10 cellular contexts compared by ENCODE assay signal in genomic region chrX:91434351-91435168, GRCh38. TPM values are rescaled to one million over a fixed set of nuclear protein-coding genes. Genes with fewer than 3 reads are reported as not detected.
A peak's percentile ranks its signal among the peaks of the same experiment; 100 is the strongest.
DNase-seq lines count a peak whose midpoint lies in the region; ATAC-seq and TF ChIP-seq lines count a peak whose summit lies in the region.
"Had no signal": no experiment of that assay in that cellular context is flagged by ENCODE, and none has a peak within 500 bp of the region (broad histone marks: within the 10 kb centered on the region; RNA-seq: fewer than 3 reads in every experiment).

Gene PABPC5, plus strand, starts transcription at chrX:91434839. Its CDS starts 739 bp downstream, at chrX:91435578.

- peak; percentile 24 for ATAC-seq in left colon
- ATAC-seq in GM18502 (IDR thresholded peaks at IDR 0.05; ENCODE audit: poor library complexity, unreplicated experiment) = no peak

- no peaks in the 10 kb centered on the region for H3K4me1 ChIP-seq in stomach smooth muscle (ENCODE audit: control insufficient read depth, insufficient read depth, low read length)

- H3K36me3 ChIP-seq in stomach smooth muscle (ENCODE audit: control insufficient read depth in 2 of 2, insufficient read depth in 2 of 2, low read length in 2 of 2) = no peaks in the 10 kb centered on the region

- H3K4me3 ChIP-seq in dorsolateral prefrontal cortex = peak within 1 kb of the TSS; percentile 31 to 73 (median 58)
- peak within 1 kb of the TSS; percentile 70 to 80 for H3K4me3 ChIP-seq in stomach smooth muscle (ENCODE audit: low read length in 2 of 2)

- TF ChIP-seq CTCF in dorsolateral prefrontal cortex (IDR thresholded peaks at IDR 0.05 in 54 of 56, conservative IDR thresholded peaks at IDR 0.05 in 2 of 56; ENCODE audit: low read depth in 1 of 56, partially characterized antibody in 56 of 56) (peak in 1 of 56 donors; percentile 9), GM20000 (IDR thresholded peaks at IDR 0.05; ENCODE audit: extremely low read depth, missing control alignments) (no peak)

- peak within 1 kb of the TSS in 57 of 59 donors; percentile 17 to 86 (median 73) for H3K27ac ChIP-seq in dorsolateral prefrontal cortex
- H3K27ac ChIP-seq in stomach smooth muscle (ENCODE audit: low read length) = peak within 1 kb of the TSS; percentile 70

- H3K9me3 ChIP-seq in stomach smooth muscle (ENCODE audit: control insufficient read depth in 2 of 2, low read length in 2 of 2) = no peaks in the 10 kb centered on the region

- H3K27me3 ChIP-seq in dorsolateral prefrontal cortex (peaks cover 0 to 81% (median 23%) of the 10 kb centered on the region in 45 donors), stomach smooth muscle (ENCODE audit: control insufficient read depth in 1 of 2, insufficient read depth in 2 of 2, low read length in 2 of 2) (peaks cover 0 to 7% of the 10 kb centered on the region in 2 donors)

- peak within 1 kb of the TSS; percentile 72 to 80 for H3K9ac ChIP-seq in stomach smooth muscle (ENCODE audit: low read length in 2 of 2)

- DNase-seq in NCI-H82 (lab: John Stamatoyannopoulos, UW) = peak; percentile 24
- no peak for DNase-seq in NCI-H82 treated with DMSO at 0.1 percent for 48 hours (lab: John Stamatoyannopoulos, UW; ENCODE audit: unreplicated experiment)
- DNase-seq in dorsolateral prefrontal cortex = peak; percentile 43 to 88 (median 72)
- DNase-seq in left colon = peak; percentile 27 to 65
- no peak for DNase-seq in GM20000 (ENCODE audit: low spot score)
- DNase-seq in SIG-M5 treated with dmso at 0.1 percent for 504 hours (lab: John Stamatoyannopoulos, UW; ENCODE audit: unreplicated experiment) = no peak
- DNase-seq: CD4-positive, CD25-positive, alpha-beta regulatory T cell had no signal

- intact Hi-C loops in dorsolateral prefrontal cortex (cut with DNase I) = no loop called here
- intact Hi-C loops in left colon (cut with DNase I, micrococcal nuclease) = no loop called here

RNA-seq across cellular contexts. Expression of gene PABPC5, which starts in this region (rescaled TPM):
- total RNA-seq in dorsolateral prefrontal cortex (1 to 10 TPM; 1.5 to 6.0 (median 3.3) TPM), left colon (under 1 TPM; 0.31 to 0.47 TPM)
- total RNA-seq: CD4-positive, CD25-positive, alpha-beta regulatory T cell; T-helper 2 cell treated with Interferon-gamma antibody and Interleukin-4, amounts not matched to agents 100 ng/mL and 5 ng/mL, for 36 hours had no signal

Comparison
In these comparisons a context has a peak if more than half of its experiments do, and no peak if none do; other contexts are left out.
1. DNase-seq: peak in NCI-H82 (single experiment) and dorsolateral prefrontal cortex (10 of 10); none in NCI-H82 treated with DMSO at 0.1 percent for 48 hours (single experiment), GM20000 (single experiment) and SIG-M5 treated with dmso at 0.1 percent for 504 hours (single experiment).
2. Peak in DNase-seq and ATAC-seq in left colon; RNA of the gene not detected or under 1 TPM.